In genomic region chr6:25488156-25488555, GRCh38 we compare ENCODE assay signal across 24 cellular contexts.
DNase-seq lines count a peak whose midpoint lies in the region; ATAC-seq and TF ChIP-seq lines count a peak whose summit lies in the region.
"Had no signal": no experiment of that assay in that cellular context is flagged by ENCODE, and none has a peak within 500 bp of the region (broad histone marks: within the 10 kb centered on the region; RNA-seq: fewer than 3 reads in every experiment).

No MANE protein-coding gene starts in this region.

- H3K4me1 ChIP-seq in cardiac muscle cell (ENCODE audit: low read depth) (peaks cover 42% of the 10 kb centered on the region), right cardiac atrium (ENCODE audit: control insufficient read depth, insufficient read depth, low read length) (peaks cover 2% of the 10 kb centered on the region)

- ATAC-seq in right cardiac atrium = no peak
- no peak for ATAC-seq in activated T-cell treated with anti-CD3 and anti-CD28 coated beads, Interleukin-2, amount 50 U/mL, for 72 hours (replicated peaks in 1 of 2)
- ATAC-seq: Panc1 had no signal

- TF ChIP-seq CTCF in cardiac muscle cell (IDR thresholded peaks at IDR 0.05; ENCODE audit: low read depth, low read length) (no peak), WERI-Rb-1 (IDR thresholded peaks at IDR 0.05; ENCODE audit: low read depth, low read length) (peak; percentile 53)

- no peaks in the 10 kb centered on the region for H3K27me3 ChIP-seq in cardiac muscle cell
- H3K27me3 ChIP-seq in right cardiac atrium (ENCODE audit: control insufficient read depth, insufficient read depth) = no peaks in the 10 kb centered on the region
- no peaks in the 10 kb centered on the region for H3K27me3 ChIP-seq in WERI-Rb-1 (ENCODE audit: insufficient read depth, low read depth, severe bottlenecking)

- no peak overlapping the region for H3K4me3 Mint-ChIP-seq in activated T-cell treated with anti-CD3 and anti-CD28 coated beads, Interleukin-2, amount 50 U/mL, for 72 hours
- H3K4me3 Mint-ChIP-seq: CD4-positive, CD25-positive, alpha-beta regulatory T cell; H9 had no signal

- H3K27ac Mint-ChIP-seq in activated T-cell treated with anti-CD3 and anti-CD28 coated beads, Interleukin-2, amount 50 U/mL, for 72 hours = no peak overlapping the region
- H3K27ac Mint-ChIP-seq: CD4-positive, CD25-positive, alpha-beta regulatory T cell had no signal

- H3K9me3 Mint-ChIP-seq in activated T-cell treated with anti-CD3 and anti-CD28 coated beads, Interleukin-2, amount 50 U/mL, for 72 hours = no peaks in the 10 kb centered on the region
- H3K9me3 Mint-ChIP-seq: CD4-positive, CD25-positive, alpha-beta regulatory T cell; H9 had no signal

- H3K4me3 ChIP-seq in cardiac muscle cell (no peak overlapping the region), right cardiac atrium (ENCODE audit: low read length) (no peak overlapping the region), WERI-Rb-1 (ENCODE audit: low read depth, low read length) (no peak overlapping the region)
- H3K4me3 ChIP-seq: GM23248 had no signal

- peaks cover 7% of the 10 kb centered on the region for H3K4me1 Mint-ChIP-seq in activated T-cell treated with anti-CD3 and anti-CD28 coated beads, Interleukin-2, amount 50 U/mL, for 72 hours (ENCODE audit: low read depth)

- H3K9me3 ChIP-seq in cardiac muscle cell (ENCODE audit: low read depth) (no peaks in the 10 kb centered on the region), right cardiac atrium (ENCODE audit: control insufficient read depth, low read length) (no peaks in the 10 kb centered on the region), WERI-Rb-1 (ENCODE audit: severe bottlenecking) (no peaks in the 10 kb centered on the region)
- H3K9me3 ChIP-seq: SK-N-SH had no signal

- no peaks in the 10 kb centered on the region for H3K36me3 Mint-ChIP-seq in activated T-cell treated with anti-CD3 and anti-CD28 coated beads, Interleukin-2, amount 50 U/mL, for 72 hours (ENCODE audit: insufficient read depth in 2 of 2)

- DNase-seq in cardiac muscle cell (ENCODE audit: low read depth in 1 of 2, low spot score in 1 of 2) (no peak), right cardiac atrium (no peak), NCI-H146 (lab: John Stamatoyannopoulos, UW) (peak; percentile 45), WERI-Rb-1 (peak; percentile 62), NOMO-1 treated with dmso at 0.1 percent for 144 hours (lab: John Stamatoyannopoulos, UW; ENCODE audit: unreplicated experiment) (no peak), activated gamma-delta T cell (lab: John Stamatoyannopoulos, UW) (no peak)
- DNase-seq in activated T-cell treated with anti-CD3 and anti-CD28 coated beads, Interleukin-2, amount 50 U/mL, for 72 hours = no peak
- DNase-seq: CD4-positive, CD25-positive, alpha-beta regulatory T cell; COR-L47; DND-41; GM23248; H9; Kasumi-1; MM.1S; NCI-H1048; NCI-H1417 treated with DMSO at 0.1 percent for 48 hours; NCI-H2029; NCI-H2171; NCI-H446; NCI-H774; SIG-M5; SK-N-SH; T-helper 2 cell had no signal

- WGBS in right cardiac atrium = 86% methylated on average over 3 of the region's 3 CpGs

- H3K36me3 ChIP-seq in cardiac muscle cell = peaks cover 2% of the 10 kb centered on the region
- H3K36me3 ChIP-seq in WERI-Rb-1 = no peaks in the 10 kb centered on the region

- intact Hi-C loops in right cardiac atrium (cut with DNase I) = loop anchor here in 3 of 4 donors (2.0 to 10.0 kb wide), 3 partner anchors 143 to 211 kb away; partner anchors contain the start of gene CARMIL1 (in 3 of the 3)

- no peaks in the 10 kb centered on the region for H3K27me3 Mint-ChIP-seq in activated T-cell treated with anti-CD3 and anti-CD28 coated beads, Interleukin-2, amount 50 U/mL, for 72 hours (ENCODE audit: low read depth)
- H3K27me3 Mint-ChIP-seq: CD4-positive, CD25-positive, alpha-beta regulatory T cell had no signal

- H3K27ac ChIP-seq in cardiac muscle cell (peak overlapping the region; percentile 65), right cardiac atrium (ENCODE audit: low read length) (no peak overlapping the region), WERI-Rb-1 (no peak overlapping the region)
- H3K27ac ChIP-seq: GM23248 had no signal

Comparison
In these comparisons a context has a peak if more than half of its experiments do, and no peak if none do; other contexts are left out.
1. DNase-seq: peak in NCI-H146 (single experiment) and WERI-Rb-1 (single experiment); none in cardiac muscle cell (0 of 2), right cardiac atrium (0 of 3), activated T-cell treated with anti-CD3 and anti-CD28 coated beads, Interleukin-2, amount 50 U/mL, for 72 hours (0 of 2), NOMO-1 treated with dmso at 0.1 percent for 144 hours (single experiment) and activated gamma-delta T cell (single experiment).